Comparison of ENCODE assay signal across 19 cellular contexts in the genomic region with DNA sequence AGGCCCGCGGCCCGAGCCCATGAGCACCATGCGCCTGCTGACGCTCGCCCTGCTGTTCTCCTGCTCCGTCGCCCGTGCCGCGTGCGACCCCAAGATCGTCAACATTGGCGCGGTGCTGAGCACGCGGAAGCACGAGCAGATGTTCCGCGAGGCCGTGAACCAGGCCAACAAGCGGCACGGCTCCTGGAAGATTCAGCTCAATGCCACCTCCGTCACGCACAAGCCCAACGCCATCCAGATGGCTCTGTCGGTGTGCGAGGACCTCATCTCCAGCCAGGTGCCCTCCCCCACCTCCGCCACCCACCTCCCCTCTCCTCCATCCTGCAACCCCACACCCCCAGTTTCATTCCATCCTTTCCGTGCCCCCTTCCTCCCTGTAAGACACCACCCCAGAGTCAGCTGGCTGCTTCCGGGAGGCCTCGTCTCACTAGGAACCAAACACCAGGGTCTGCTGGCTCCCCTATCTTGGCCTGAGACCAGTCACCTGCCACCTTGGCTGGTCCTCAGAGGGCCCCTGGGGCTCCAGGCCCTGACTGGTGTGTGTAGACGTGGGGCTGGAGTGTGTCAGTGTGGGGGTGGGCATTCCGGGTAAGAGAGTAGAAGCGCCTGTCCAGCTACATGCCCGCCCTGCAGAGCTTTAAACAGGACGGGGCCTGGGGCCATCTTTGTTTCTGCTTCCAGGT. TPM values are rescaled to one million over a fixed set of nuclear protein-coding genes. Genes with fewer than 3 reads are reported as not detected.
DNase-seq lines count a peak whose midpoint lies in the region; ATAC-seq and TF ChIP-seq lines count a peak whose summit lies in the region.
"Had no signal": no experiment of that assay in that cellular context is flagged by ENCODE, and none has a peak within 500 bp of the region (broad histone marks: within the 10 kb centered on the region; RNA-seq: fewer than 3 reads in every experiment).

No MANE protein-coding gene starts in this region.

- peaks cover 32% of the 10 kb centered on the region for H3K4me1 ChIP-seq in BLaER1
- H3K4me1 ChIP-seq in ovary (ENCODE audit: insufficient read depth): peaks cover 8% of the 10 kb centered on the region

- peak overlapping the region; percentile 74 for H3K4me2 ChIP-seq in BLaER1

- peak; percentile 38 for DNase-seq in NCI-H69 (lab: John Stamatoyannopoulos, UW)
- no peak for DNase-seq in ovary
- no peak for DNase-seq in dedifferentiated amniotic fluid mesenchymal stem cell (ENCODE audit: extremely low spot score)
- DNase-seq: activated B cell treated with CpG ODN at 0.5 μM for 24 hours; activated effector memory CD4-positive, alpha-beta T cell treated with Interleukin-2 at 50 U/mL for 16 hours; GDM1; NCI-H526 had no signal

- intact Hi-C loops in ovary (cut with DNase I): no loop called here

- H4K20me1 ChIP-seq in BLaER1: peaks cover 36% of the 10 kb centered on the region

- no peak overlapping the region for H3K9ac ChIP-seq in BLaER1

- H3K27me3 ChIP-seq in BLaER1 (peaks cover 82% of the 10 kb centered on the region), layer of hippocampus (ENCODE audit: control insufficient read depth, insufficient read depth, low read length) (peaks cover 60% of the 10 kb centered on the region), ovary (peaks cover 3% of the 10 kb centered on the region)

- H3K4me3 ChIP-seq in BLaER1 (no peak overlapping the region), ovary (no peak overlapping the region)
- H3K4me3 ChIP-seq: lung had no signal

- H3K27ac ChIP-seq in BLaER1 (no peak overlapping the region), layer of hippocampus (ENCODE audit: low read depth, low read length) (peak overlapping the region; percentile 46), ovary (no peak overlapping the region)
- H3K27ac ChIP-seq: right atrium auricular region had no signal

- H3K9me3 ChIP-seq in BLaER1 (no peaks in the 10 kb centered on the region), ovary (no peaks in the 10 kb centered on the region)
- H3K9me3 ChIP-seq: Caco-2, right atrium auricular region had no signal

- no peak for TF ChIP-seq EP300 in ovary (IDR thresholded peaks at IDR 0.05)

- WGBS in ovary, 3 donors: 18 to 28% (median 19%) methylated on average over 29 to 37 of the region's 37 CpGs

- TF ChIP-seq CTCF in ovary (IDR thresholded peaks at IDR 0.05): no peak

- TF ChIP-seq POLR2A in ovary (IDR thresholded peaks at IDR 0.05) (no peak), GM18505 (IDR thresholded peaks at IDR 0.05; ENCODE audit: borderline replicate concordance, extremely low read depth, insufficient read depth, insufficient read length) (no peak)

- H3K36me3 ChIP-seq in BLaER1: no peaks in the 10 kb centered on the region
- H3K36me3 ChIP-seq in ovary: no peaks in the 10 kb centered on the region
- H3K36me3 ChIP-seq: right atrium auricular region had no signal

- ATAC-seq in GM18505 (IDR thresholded peaks at IDR 0.05; ENCODE audit: unreplicated experiment): no peak

RNA-seq across cellular contexts. Expression of gene GRIN1, which starts 0.7 kb away (rescaled TPM):
- under 1 TPM in 1 of 7 donors, not detected in 6; 0.15 TPM for total RNA-seq in ovary
- not detected for polyA plus RNA-seq in ovary
- total RNA-seq: epithelial cell of proximal tubule, glomerular endothelial cell, right atrium auricular region, RPMI7951, subcutaneous adipose tissue had no signal
- polyA plus RNA-seq: immature natural killer cell had no signal

RNA-seq across cellular contexts. Expression of gene DPP7, which starts 25.1 kb away (rescaled TPM):
- 100 to 1,000 TPM in 2 of 7 donors, 10 to 100 TPM in 5; 39.8 to 117 (median 95.6) TPM for total RNA-seq in ovary
- 10 to 100 TPM in 1 of 2 donors, 1 to 10 TPM in 1; 3.0 to 88.7 TPM for polyA plus RNA-seq in ovary

RNA-seq across cellular contexts. Expression of gene LRRC26, which starts 30.2 kb away (rescaled TPM):
- total RNA-seq in ovary: 1 to 10 TPM in 1 of 7 donors, under 1 TPM in 1, not detected in 5; 0.23 to 3.0 TPM
- polyA plus RNA-seq in ovary: not detected
- total RNA-seq: epithelial cell of proximal tubule, glomerular endothelial cell, right atrium auricular region, RPMI7951, subcutaneous adipose tissue had no signal

RNA-seq across cellular contexts. Expression of gene TMEM210, which starts 32.2 kb away (rescaled TPM):
- total RNA-seq in ovary: not detected
- polyA plus RNA-seq in ovary: not detected
- total RNA-seq: activated B cell treated with CpG ODN at 0.5 μM for 24 hours, Caco-2, epithelial cell of proximal tubule, glomerular endothelial cell, HT-29, lung, right atrium auricular region, RPMI7951, subcutaneous adipose tissue had no signal
- polyA plus RNA-seq: immature natural killer cell, lung had no signal

RNA-seq across cellular contexts. Expression of gene ANAPC2, which starts 48.8 kb away (rescaled TPM):
- 10 to 100 TPM; 23.1 to 61.5 (median 53.9) TPM for total RNA-seq in ovary
- polyA plus RNA-seq in ovary: 10 to 100 TPM in 1 of 2 donors, 1 to 10 TPM in 1; 8.0 to 38.4 TPM
